Comparison of ENCODE assay signal across 22 cellular contexts in genomic region chr2:110716959-110717645, GRCh38. TPM values are rescaled to one million over a fixed set of nuclear protein-coding genes. Genes with fewer than 3 reads are reported as not detected.
A peak's percentile ranks its signal among the peaks of the same experiment; 100 is the strongest.
DNase-seq lines count a peak whose midpoint lies in the region; ATAC-seq, FAIRE-seq and TF ChIP-seq lines count a peak whose summit lies in the region.
"Had no signal": no experiment of that assay in that cellular context is flagged by ENCODE, and none has a peak within 500 bp of the region (broad histone marks: within the 10 kb centered on the region; RNA-seq: fewer than 3 reads in every experiment).

No MANE protein-coding gene starts in this region.

- H3K9me1 ChIP-seq in K562 (ENCODE audit: control insufficient read depth, insufficient read depth, low read length): no peaks in the 10 kb centered on the region

- in situ Hi-C loops in K562 (cut with MboI): no loop called here

- no peak overlapping the region for H3K4me2 ChIP-seq in K562 (ENCODE audit: insufficient read depth, low read length)

- H3K79me2 ChIP-seq in K562 (ENCODE audit: control insufficient read depth, insufficient read depth, low read length): no peaks in the 10 kb centered on the region

- no peak for TF ChIP-seq CTCF in left ventricle myocardium inferior (IDR thresholded peaks at IDR 0.05; ENCODE audit: borderline replicate concordance)
- no peak for TF ChIP-seq CTCF in K562 (IDR thresholded peaks at IDR 0.05 in 2 of 3, conservative IDR thresholded peaks at IDR 0.05 in 1 of 3; ENCODE audit: insufficient read depth in 2 of 3, low read depth in 1 of 3, low read length in 3 of 3)
- TF ChIP-seq CTCF in sigmoid colon (IDR thresholded peaks at IDR 0.05): no peak

- no peak overlapping the region for H3K9ac ChIP-seq in K562 (ENCODE audit: insufficient read depth in 1 of 2, low read depth in 2 of 2, low read length in 2 of 2)

- intact Hi-C loops in left ventricle myocardium inferior (cut with micrococcal nuclease) (no loop called here), left ventricle myocardium superior (cut with micrococcal nuclease) (no loop called here), K562 (cut with micrococcal nuclease) (no loop called here), left colon (cut with DNase I, micrococcal nuclease) (no loop called here), sigmoid colon (cut with DNase I) (no loop called here)

- DNase-seq in left ventricle myocardium inferior: no peak
- DNase-seq in left ventricle myocardium superior: no peak
- no peak for DNase-seq in K562 (ENCODE audit: extremely low read depth in 1 of 4, low spot score in 3 of 4)
- no peak for DNase-seq in left colon
- no peak for DNase-seq in sigmoid colon
- DNase-seq in NK-92 treated with Interleukin-12 subunit alpha and Interleukin-12 subunit beta, amount 100 ng/mL, for 24 hours (lab: John Stamatoyannopoulos, UW): no peak
- DNase-seq in NK-92 (lab: John Stamatoyannopoulos, UW; ENCODE audit: unreplicated experiment): no peak
- DNase-seq: 8988T; activated CD4-positive, alpha-beta T cell treated with anti-CD3 and anti-CD28 coated beads, Interleukin-2, amount 50 U/mL, for 48 hours; activated CD4-positive, CD25-positive, alpha-beta regulatory T cell; activated CD8-positive, alpha-beta memory T cell treated with anti-CD3 and anti-CD28 coated beads, Interleukin-2, amount 50 U/mL, for 4 hours; Caco-2; DND-41; NCI-H1436; NCI-H446 treated with DMSO at 0.1 percent for 48 hours; upper lobe of left lung had no signal

- H3K36me3 ChIP-seq in left ventricle myocardium inferior: no peaks in the 10 kb centered on the region
- H3K36me3 ChIP-seq in K562 (ENCODE audit: control insufficient read depth, insufficient read depth, low read length): no peaks in the 10 kb centered on the region
- no peaks in the 10 kb centered on the region for H3K36me3 ChIP-seq in sigmoid colon
- H3K36me3 ChIP-seq: prostate gland, upper lobe of left lung had no signal

- ATAC-seq in left ventricle myocardium superior (no peak), K562 (no peak), left colon (peak; percentile 84), HG03025 (IDR thresholded peaks at IDR 0.05; ENCODE audit: low FRiP score, unreplicated experiment) (no peak)

- H3K9me3 ChIP-seq in left ventricle myocardium inferior (replicated peaks) (no peaks in the 10 kb centered on the region), K562 (replicated peaks; ENCODE audit: control insufficient read depth, insufficient read depth, low read depth, low read length) (no peaks in the 10 kb centered on the region), sigmoid colon (no peaks in the 10 kb centered on the region)
- H3K9me3 ChIP-seq: Caco-2, prostate gland, upper lobe of left lung had no signal

- no TSS peak for BruUV-seq in K562 (replicated peaks; lab: Mats Ljungman, UMichigan)

- WGBS in K562 (ENCODE audit: insufficient coverage, low coverage, missing lambda C conversion rate): 7% methylated on average over 3 of the region's 3 CpGs
- WGBS in sigmoid colon, 2 donors: 25 to 65% methylated on average over 3 of the region's 3 CpGs

- H3K4me1 ChIP-seq in left ventricle myocardium inferior (peaks cover 28% of the 10 kb centered on the region), K562 (replicated peaks in 1 of 2; ENCODE audit: control insufficient read depth in 2 of 2, insufficient read depth in 2 of 2, low read length in 2 of 2) (peaks cover 0 to 4% of the 10 kb centered on the region in 2 experiments; a peak in 2 of 5 replicates), sigmoid colon (no peaks in the 10 kb centered on the region)

- POLR2A ChIA-PET in K562 (lab: Yijun Ruan, JAX): no interaction called here

- peak overlapping the region; percentile 6 for H3K27ac ChIP-seq in left ventricle myocardium inferior (replicated peaks)
- H3K27ac ChIP-seq in K562 (ENCODE audit: extremely low read depth, low read depth, low read length): no peak overlapping the region
- no peak overlapping the region for H3K27ac ChIP-seq in sigmoid colon
- H3K27ac ChIP-seq: epithelial cell of prostate, prostate gland, skin epidermis, upper lobe of left lung had no signal

- no peaks in the 10 kb centered on the region for H4K20me1 ChIP-seq in K562 (replicated peaks; ENCODE audit: control insufficient read depth, insufficient read depth, low read length)

- H2AFZ ChIP-seq in K562 (ENCODE audit: low read depth, low read length): no peak overlapping the region

- peak; percentile 52 for FAIRE-seq in K562 (lab: Jason Lieb, UNC)

- H3K27me3 ChIP-seq in left ventricle myocardium inferior (ENCODE audit: low read depth): peaks cover 3% of the 10 kb centered on the region
- H3K27me3 ChIP-seq in K562 (ENCODE audit: control insufficient read depth in 2 of 2, insufficient read depth in 2 of 2, low read length in 2 of 2): peaks cover 10 to 17% of the 10 kb centered on the region in 2 experiments
- no peaks in the 10 kb centered on the region for H3K27me3 ChIP-seq in sigmoid colon
- H3K27me3 ChIP-seq: upper lobe of left lung had no signal

- TF ChIP-seq RAD21 in K562 (CRISPR knock-in tag; conservative IDR thresholded peaks at IDR 0.05 in 1 of 2, IDR thresholded peaks at IDR 0.05 in 1 of 2): no peak

- H3K4me3 ChIP-seq in left ventricle myocardium inferior (no peak overlapping the region), K562 (no peak overlapping the region), sigmoid colon (no peak overlapping the region)
- H3K4me3 ChIP-seq: lung, prostate gland, skin epidermis, upper lobe of left lung had no signal

- TF ChIP-seq POLR2A in K562 (conservative IDR thresholded peaks at IDR 0.05) (no peak), sigmoid colon (IDR thresholded peaks at IDR 0.05) (no peak)

- TF ChIP-seq EP300 in K562 (IDR thresholded peaks at IDR 0.05; ENCODE audit: low read length): no peak
- TF ChIP-seq EP300 in sigmoid colon (IDR thresholded peaks at IDR 0.05): no peak

- CTCF ChIA-PET in K562 (lab: Yijun Ruan, JAX; ENCODE audit: low intra/inter-chr PET ratio): no interaction called here

TF ChIP-seq in K562, 482 proteins besides CTCF, POLR2A, EP300 and RAD21 (continues in another document):
- TF ChIP-seq CBX2 (IDR thresholded peaks at IDR 0.05; ENCODE audit: insufficient read depth, low read length, poor library complexity, severe bottlenecking) (no peak), POLR3A (IDR thresholded peaks at IDR 0.05; ENCODE audit: borderline replicate concordance, extremely low read depth, insufficient read depth, insufficient read length) (no peak), TCF3 (CRISPR knock-in tag; IDR thresholded peaks at IDR 0.05) (0 out of 2 replicates have a peak, but pooled peaks have one; percentile 6), DPF2 (IDR thresholded peaks at IDR 0.05) (no peak)

RNA-seq across cellular contexts. Expression of gene ACOXL, which starts 15.3 kb away (rescaled TPM):
- total RNA-seq in left ventricle myocardium inferior (not detected), left ventricle myocardium superior (0.10 TPM), K562 (2014; rRNA removed) (not detected in 2 replicates), K562 (2014; rRNA removed; fragmentation: Illumina TruSeq; extraction: Trizol) (0.06 TPM in 1 of 2 replicates, not detected in the other), K562 (2015; rRNA removed; fragmentation: Illumina TruSeq; extraction: Trizol) (not detected in 2 replicates), K562 (2021) (0.22 and 0.31 TPM in 2 replicates), left colon (under 1 TPM; 0.42 to 0.82 TPM), sigmoid colon (not detected)
- total RNA-seq in K562 (2011; cell fraction: chromatin; rRNA removed; ENCODE audit: low replicate concordance): 0.35 and 0.42 TPM in 2 replicates
- 0.17 and 0.53 TPM in 2 replicates for total RNA-seq in K562 (2011; cell fraction: nucleolus; rRNA removed)
- 0.23 and 0.59 TPM in 2 replicates for total RNA-seq in K562 (2011; cell fraction: nucleoplasm; rRNA removed)
- polyA plus RNA-seq in K562 (2011; rRNA removed) (0.49 and 0.56 TPM in 2 replicates), K562 (2014; fragmentation: Illumina TruSeq; extraction: Trizol) (not detected in 2 replicates), K562 (2014; fragmentation: Nextera tagmentation; extraction: Ambion mirVana) (not detected), K562 (2014; rRNA removed) (not detected in 2 replicates), sigmoid colon (under 1 TPM in 1 of 3 donors, not detected in 2; 0.45 TPM)
- 0.25 and 0.28 TPM in 2 replicates for polyA plus RNA-seq in K562 (2011; cell fraction: cytosol; rRNA removed)
- 0.52 and 0.82 TPM in 2 replicates for polyA plus RNA-seq in K562 (2011; cell fraction: nucleus; rRNA removed)
- polyA plus RNA-seq in K562 (2012): 0.12 TPM in 1 of 2 replicates, not detected in the other
- polyA minus RNA-seq in K562 (2011; rRNA and poly(A)+ RNA removed): 0.39 and 0.56 TPM in 2 replicates
- not detected in 2 replicates for polyA minus RNA-seq in K562 (2011; cell fraction: cytosol; rRNA and poly(A)+ RNA removed)
- polyA minus RNA-seq in K562 (2011; cell fraction: nucleus; rRNA and poly(A)+ RNA removed): 0.44 and 0.94 TPM in 2 replicates
- total RNA-seq: B cell had no signal

RNA-seq across cellular contexts. Expression of gene BUB1, which starts 39.2 kb away (rescaled TPM):
- total RNA-seq in left ventricle myocardium inferior: 0.66 TPM
- total RNA-seq in left ventricle myocardium superior: 0.82 TPM
- total RNA-seq in K562 (2011; cell fraction: chromatin; rRNA removed; ENCODE audit: low replicate concordance): 202 and 532 TPM in 2 replicates
- total RNA-seq in K562 (2011; cell fraction: nucleolus; rRNA removed): 140 and 174 TPM in 2 replicates
- total RNA-seq in K562 (2011; cell fraction: nucleoplasm; rRNA removed): 320 and 382 TPM in 2 replicates
- total RNA-seq in K562 (2014; rRNA removed): 82.7 and 86.1 TPM in 2 replicates
- total RNA-seq in K562 (2014; rRNA removed; fragmentation: Illumina TruSeq; extraction: Trizol): 139 and 151 TPM in 2 replicates
- total RNA-seq in K562 (2015; rRNA removed; fragmentation: Illumina TruSeq; extraction: Trizol): 133 and 147 TPM in 2 replicates
- total RNA-seq in K562 (2021): 88.8 and 93.0 TPM in 2 replicates
- polyA plus RNA-seq in K562 (2011; rRNA removed): 188 and 247 TPM in 2 replicates
- 61.6 and 97.3 TPM in 2 replicates for polyA plus RNA-seq in K562 (2011; cell fraction: cytosol; rRNA removed)
- polyA plus RNA-seq in K562 (2011; cell fraction: nucleus; rRNA removed): 99.5 and 147 TPM in 2 replicates
- 53.5 and 75.2 TPM in 2 replicates for polyA plus RNA-seq in K562 (2012)
- 101 and 119 TPM in 2 replicates for polyA plus RNA-seq in K562 (2014; fragmentation: Illumina TruSeq; extraction: Trizol)
- polyA plus RNA-seq in K562 (2014; fragmentation: Nextera tagmentation; extraction: Ambion mirVana): 100 to 1,000 TPM in 1 of 2 experiments, 10 to 100 TPM in 1; 73.4 to 118 TPM
- 85.3 and 92.0 TPM in 2 replicates for polyA plus RNA-seq in K562 (2014; rRNA removed)
- 322 and 339 TPM in 2 replicates for polyA minus RNA-seq in K562 (2011; rRNA and poly(A)+ RNA removed)
- polyA minus RNA-seq in K562 (2011; cell fraction: cytosol; rRNA and poly(A)+ RNA removed): 116 and 125 TPM in 2 replicates
- 137 and 229 TPM in 2 replicates for polyA minus RNA-seq in K562 (2011; cell fraction: nucleus; rRNA and poly(A)+ RNA removed)
- total RNA-seq in left colon: 1 to 10 TPM; 3.8 to 9.2 TPM
- 1 to 10 TPM in 1 of 4 donors, under 1 TPM in 3; 0.33 to 1.1 (median 0.76) TPM for total RNA-seq in sigmoid colon
- 10 to 100 TPM in 1 of 3 donors, 1 to 10 TPM in 2; 1.2 to 12.3 (median 2.1) TPM for polyA plus RNA-seq in sigmoid colon

Comparison
In these comparisons a context has a peak if more than half of its experiments do, and no peak if none do; other contexts are left out.
1. RNA of gene BUB1, which starts 39.2 kb away (total RNA-seq): 82.7 to 532 TPM in K562; 3.8 to 9.2 TPM in left colon, 0.82 TPM in left ventricle myocardium superior (single experiment), 0.33 to 1.1 TPM in sigmoid colon and 0.66 TPM in left ventricle myocardium inferior (single experiment); every median in the first group is over 4 times any median in the second.